1 cellular context compared by ENCODE assay signal in the genomic region with DNA sequence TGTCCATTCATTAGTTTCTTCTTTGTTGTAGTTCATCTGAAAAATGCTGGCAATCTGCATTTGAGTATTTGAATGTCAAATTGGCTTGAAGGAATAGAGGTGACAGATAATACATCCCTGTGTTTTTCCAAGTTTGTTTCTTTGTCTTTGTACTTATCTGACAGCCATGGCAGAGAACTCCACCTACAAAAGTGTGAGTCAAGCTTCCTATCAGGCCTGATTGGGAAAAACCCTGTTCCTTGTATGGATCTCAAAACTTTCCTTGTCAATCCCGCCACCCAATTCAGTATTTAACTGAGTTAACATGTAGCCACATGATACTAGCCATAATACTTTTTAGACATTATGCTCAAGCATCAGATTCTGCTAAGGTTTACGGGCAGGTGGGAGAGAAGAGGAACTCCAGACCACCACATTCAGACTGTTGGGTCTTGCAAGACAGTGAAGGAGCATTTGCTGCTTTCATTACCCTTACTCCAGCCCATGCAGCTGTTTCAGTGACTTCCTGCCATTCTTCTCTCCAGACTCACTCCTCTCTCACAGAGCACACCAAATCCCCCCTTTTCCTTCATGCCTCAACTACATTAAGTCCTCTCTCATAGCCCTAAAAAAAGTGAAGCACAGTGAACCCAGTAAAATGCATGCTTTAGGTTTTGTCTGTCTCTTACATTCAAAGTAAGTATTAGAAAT.
TF ChIP-seq lines count a peak whose summit lies in the region.

No MANE protein-coding gene starts in this region.

TF ChIP-seq in GM23338, 12 proteins besides CTCF, POLR2A, EP300 and RAD21 (continued from another document):
- TF ChIP-seq, protein P1, sequence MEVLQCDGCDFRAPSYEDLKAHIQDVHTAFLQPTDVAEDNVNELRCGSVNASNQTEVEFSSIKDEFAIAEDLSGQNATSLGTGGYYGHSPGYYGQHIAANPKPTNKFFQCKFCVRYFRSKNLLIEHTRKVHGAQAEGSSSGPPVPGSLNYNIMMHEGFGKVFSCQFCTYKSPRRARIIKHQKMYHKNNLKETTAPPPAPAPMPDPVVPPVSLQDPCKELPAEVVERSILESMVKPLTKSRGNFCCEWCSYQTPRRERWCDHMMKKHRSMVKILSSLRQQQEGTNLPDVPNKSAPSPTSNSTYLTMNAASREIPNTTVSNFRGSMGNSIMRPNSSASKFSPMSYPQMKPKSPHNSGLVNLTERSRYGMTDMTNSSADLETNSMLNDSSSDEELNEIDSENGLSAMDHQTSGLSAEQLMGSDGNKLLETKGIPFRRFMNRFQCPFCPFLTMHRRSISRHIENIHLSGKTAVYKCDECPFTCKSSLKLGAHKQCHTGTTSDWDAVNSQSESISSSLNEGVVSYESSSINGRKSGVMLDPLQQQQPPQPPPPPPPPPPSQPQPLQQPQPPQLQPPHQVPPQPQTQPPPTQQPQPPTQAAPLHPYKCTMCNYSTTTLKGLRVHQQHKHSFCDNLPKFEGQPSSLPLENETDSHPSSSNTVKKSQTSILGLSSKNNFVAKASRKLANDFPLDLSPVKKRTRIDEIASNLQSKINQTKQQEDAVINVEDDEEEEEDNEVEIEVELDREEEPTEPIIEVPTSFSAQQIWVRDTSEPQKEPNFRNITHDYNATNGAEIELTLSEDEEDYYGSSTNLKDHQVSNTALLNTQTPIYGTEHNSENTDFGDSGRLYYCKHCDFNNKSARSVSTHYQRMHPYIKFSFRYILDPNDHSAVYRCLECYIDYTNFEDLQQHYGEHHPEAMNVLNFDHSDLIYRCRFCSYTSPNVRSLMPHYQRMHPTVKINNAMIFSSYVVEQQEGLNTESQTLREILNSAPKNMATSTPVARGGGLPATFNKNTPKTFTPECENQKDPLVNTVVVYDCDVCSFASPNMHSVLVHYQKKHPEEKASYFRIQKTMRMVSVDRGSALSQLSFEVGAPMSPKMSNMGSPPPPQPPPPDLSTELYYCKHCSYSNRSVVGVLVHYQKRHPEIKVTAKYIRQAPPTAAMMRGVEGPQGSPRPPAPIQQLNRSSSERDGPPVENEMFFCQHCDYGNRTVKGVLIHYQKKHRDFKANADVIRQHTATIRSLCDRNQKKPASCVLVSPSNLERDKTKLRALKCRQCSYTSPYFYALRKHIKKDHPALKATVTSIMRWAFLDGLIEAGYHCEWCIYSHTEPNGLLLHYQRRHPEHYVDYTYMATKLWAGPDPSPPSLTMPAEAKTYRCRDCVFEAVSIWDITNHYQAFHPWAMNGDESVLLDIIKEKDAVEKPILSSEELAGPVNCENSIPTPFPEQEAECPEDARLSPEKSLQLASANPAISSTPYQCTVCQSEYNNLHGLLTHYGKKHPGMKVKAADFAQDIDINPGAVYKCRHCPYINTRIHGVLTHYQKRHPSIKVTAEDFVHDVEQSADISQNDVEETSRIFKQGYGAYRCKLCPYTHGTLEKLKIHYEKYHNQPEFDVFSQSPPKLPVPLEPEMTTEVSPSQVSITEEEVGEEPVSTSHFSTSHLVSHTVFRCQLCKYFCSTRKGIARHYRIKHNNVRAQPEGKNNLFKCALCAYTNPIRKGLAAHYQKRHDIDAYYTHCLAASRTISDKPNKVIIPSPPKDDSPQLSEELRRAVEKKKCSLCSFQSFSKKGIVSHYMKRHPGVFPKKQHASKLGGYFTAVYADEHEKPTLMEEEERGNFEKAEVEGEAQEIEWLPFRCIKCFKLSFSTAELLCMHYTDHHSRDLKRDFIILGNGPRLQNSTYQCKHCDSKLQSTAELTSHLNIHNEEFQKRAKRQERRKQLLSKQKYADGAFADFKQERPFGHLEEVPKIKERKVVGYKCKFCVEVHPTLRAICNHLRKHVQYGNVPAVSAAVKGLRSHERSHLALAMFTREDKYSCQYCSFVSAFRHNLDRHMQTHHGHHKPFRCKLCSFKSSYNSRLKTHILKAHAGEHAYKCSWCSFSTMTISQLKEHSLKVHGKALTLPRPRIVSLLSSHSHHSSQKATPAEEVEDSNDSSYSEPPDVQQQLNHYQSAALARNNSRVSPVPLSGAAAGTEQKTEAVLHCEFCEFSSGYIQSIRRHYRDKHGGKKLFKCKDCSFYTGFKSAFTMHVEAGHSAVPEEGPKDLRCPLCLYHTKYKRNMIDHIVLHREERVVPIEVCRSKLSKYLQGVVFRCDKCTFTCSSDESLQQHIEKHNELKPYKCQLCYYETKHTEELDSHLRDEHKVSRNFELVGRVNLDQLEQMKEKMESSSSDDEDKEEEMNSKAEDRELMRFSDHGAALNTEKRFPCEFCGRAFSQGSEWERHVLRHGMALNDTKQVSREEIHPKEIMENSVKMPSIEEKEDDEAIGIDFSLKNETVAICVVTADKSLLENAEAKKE (CRISPR knock-in tag; IDR thresholded peaks at IDR 0.05): no peak
- TF ChIP-seq POLR2AphosphoS5 (IDR thresholded peaks at IDR 0.05; ENCODE audit: low read depth) (no peak), EZH2phosphoT487 (IDR thresholded peaks at IDR 0.05; ENCODE audit: unreplicated experiment) (no peak), JUNB (IDR thresholded peaks at IDR 0.05; ENCODE audit: unreplicated experiment) (no peak), NANOG (IDR thresholded peaks at IDR 0.05; ENCODE audit: borderline replicate concordance) (no peak), ZNF114 (CRISPR knock-in tag; IDR thresholded peaks at IDR 0.05) (no peak), CREB1 (CRISPR knock-in tag; IDR thresholded peaks at IDR 0.05; ENCODE audit: low read depth) (no peak), STAT1 (IDR thresholded peaks at IDR 0.05; ENCODE audit: unreplicated experiment) (no peak), ZNF331 (CRISPR knock-in tag; IDR thresholded peaks at IDR 0.05; ENCODE audit: low read depth) (no peak)
- TF ChIP-seq, protein P2, sequence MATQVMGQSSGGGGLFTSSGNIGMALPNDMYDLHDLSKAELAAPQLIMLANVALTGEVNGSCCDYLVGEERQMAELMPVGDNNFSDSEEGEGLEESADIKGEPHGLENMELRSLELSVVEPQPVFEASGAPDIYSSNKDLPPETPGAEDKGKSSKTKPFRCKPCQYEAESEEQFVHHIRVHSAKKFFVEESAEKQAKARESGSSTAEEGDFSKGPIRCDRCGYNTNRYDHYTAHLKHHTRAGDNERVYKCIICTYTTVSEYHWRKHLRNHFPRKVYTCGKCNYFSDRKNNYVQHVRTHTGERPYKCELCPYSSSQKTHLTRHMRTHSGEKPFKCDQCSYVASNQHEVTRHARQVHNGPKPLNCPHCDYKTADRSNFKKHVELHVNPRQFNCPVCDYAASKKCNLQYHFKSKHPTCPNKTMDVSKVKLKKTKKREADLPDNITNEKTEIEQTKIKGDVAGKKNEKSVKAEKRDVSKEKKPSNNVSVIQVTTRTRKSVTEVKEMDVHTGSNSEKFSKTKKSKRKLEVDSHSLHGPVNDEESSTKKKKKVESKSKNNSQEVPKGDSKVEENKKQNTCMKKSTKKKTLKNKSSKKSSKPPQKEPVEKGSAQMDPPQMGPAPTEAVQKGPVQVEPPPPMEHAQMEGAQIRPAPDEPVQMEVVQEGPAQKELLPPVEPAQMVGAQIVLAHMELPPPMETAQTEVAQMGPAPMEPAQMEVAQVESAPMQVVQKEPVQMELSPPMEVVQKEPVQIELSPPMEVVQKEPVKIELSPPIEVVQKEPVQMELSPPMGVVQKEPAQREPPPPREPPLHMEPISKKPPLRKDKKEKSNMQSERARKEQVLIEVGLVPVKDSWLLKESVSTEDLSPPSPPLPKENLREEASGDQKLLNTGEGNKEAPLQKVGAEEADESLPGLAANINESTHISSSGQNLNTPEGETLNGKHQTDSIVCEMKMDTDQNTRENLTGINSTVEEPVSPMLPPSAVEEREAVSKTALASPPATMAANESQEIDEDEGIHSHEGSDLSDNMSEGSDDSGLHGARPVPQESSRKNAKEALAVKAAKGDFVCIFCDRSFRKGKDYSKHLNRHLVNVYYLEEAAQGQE (IDR thresholded peaks at IDR 0.05; ENCODE audit: unreplicated experiment): no peak
- TF ChIP-seq, protein P3, sequence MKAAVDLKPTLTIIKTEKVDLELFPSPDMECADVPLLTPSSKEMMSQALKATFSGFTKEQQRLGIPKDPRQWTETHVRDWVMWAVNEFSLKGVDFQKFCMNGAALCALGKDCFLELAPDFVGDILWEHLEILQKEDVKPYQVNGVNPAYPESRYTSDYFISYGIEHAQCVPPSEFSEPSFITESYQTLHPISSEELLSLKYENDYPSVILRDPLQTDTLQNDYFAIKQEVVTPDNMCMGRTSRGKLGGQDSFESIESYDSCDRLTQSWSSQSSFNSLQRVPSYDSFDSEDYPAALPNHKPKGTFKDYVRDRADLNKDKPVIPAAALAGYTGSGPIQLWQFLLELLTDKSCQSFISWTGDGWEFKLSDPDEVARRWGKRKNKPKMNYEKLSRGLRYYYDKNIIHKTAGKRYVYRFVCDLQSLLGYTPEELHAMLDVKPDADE (IDR thresholded peaks at IDR 0.05): no peak
